ENCODE assay signal across 19 cellular contexts in the genomic region with DNA sequence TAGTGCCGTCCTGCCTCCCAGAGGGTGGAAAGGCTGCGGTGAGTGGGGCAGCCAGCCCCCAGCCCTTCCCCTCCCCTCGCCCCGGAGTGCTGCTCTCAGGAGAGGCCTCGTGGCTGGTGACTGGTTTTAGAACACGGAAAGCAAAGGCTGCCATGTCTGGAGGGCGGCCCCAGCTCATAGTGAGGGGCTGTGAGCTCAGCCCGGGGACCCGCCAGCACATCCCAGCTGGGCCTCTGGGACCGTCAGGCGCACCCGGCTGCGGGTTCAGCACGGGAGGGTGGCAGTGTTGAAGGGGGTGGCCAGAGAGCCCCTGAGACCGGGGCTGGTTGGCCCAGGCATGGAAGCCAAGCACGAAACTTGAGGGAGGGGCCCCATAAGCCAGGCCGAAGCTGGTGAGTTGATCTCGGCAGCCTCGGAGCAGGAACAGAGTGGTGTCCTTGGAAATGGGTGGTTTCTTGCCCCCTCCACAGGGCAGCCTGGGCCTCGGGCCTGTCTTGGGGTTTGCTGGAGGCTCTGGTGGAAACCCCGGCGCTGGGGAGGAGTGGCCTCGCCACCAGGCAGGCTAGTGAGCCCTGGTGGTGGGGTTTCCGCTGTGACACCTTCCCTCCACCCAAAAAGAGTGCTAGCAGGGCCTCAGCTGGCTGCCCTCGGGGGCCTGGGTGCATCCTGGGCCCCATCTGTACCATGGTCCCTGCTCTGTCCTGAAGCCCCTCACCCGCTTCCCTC.
DNase-seq lines count a peak whose midpoint lies in the region; ATAC-seq and TF ChIP-seq lines count a peak whose summit lies in the region.
"Had no signal": no experiment of that assay in that cellular context is flagged by ENCODE, and none has a peak within 500 bp of the region (broad histone marks: within the 10 kb centered on the region; RNA-seq: fewer than 3 reads in every experiment).

No MANE protein-coding gene starts in this region.

- H3K4me3 Mint-ChIP-seq in IgD-negative memory B cell: peak overlapping the region; percentile 38 to 92 (median 86)
- H3K4me3 Mint-ChIP-seq: activated T-cell treated with anti-CD3 and anti-CD28 coated beads, Interleukin-2, amount 50 U/mL, for 24 hours had no signal

- TF ChIP-seq POLR2A in spleen (IDR thresholded peaks at IDR 0.05): no peak

- H3K4me1 ChIP-seq in spleen: peaks cover 25 to 85% (median 62%) of the 10 kb centered on the region in 6 donors

- H3K27ac ChIP-seq in coronary artery: peak overlapping the region; percentile 59 to 95
- peak overlapping the region; percentile 57 to 95 (median 86) for H3K27ac ChIP-seq in spleen
- H3K27ac ChIP-seq: 22Rv1, prostate gland, SJCRH30, suprapubic skin had no signal

- intact Hi-C loops in spleen (cut with DNase I; ENCODE audit: low total_unique reads): loop anchor here (10.0 kb wide), 1 partner anchor 52 kb away; no protein-coding TSS in a partner anchor

- H3K27me3 ChIP-seq in spleen (replicated peaks in 1 of 7): no peaks in the 10 kb centered on the region
- H3K27me3 ChIP-seq: SJCRH30, suprapubic skin had no signal

- TF ChIP-seq CTCF in coronary artery (IDR thresholded peaks at IDR 0.05): no peak
- peak in 2 of 11 experiments; percentile 22 to 24 for TF ChIP-seq CTCF in spleen (IDR thresholded peaks at IDR 0.05 in 8 of 11, conservative IDR thresholded peaks at IDR 0.05 in 3 of 11)

- H3K4me1 Mint-ChIP-seq in IgD-negative memory B cell: peaks cover 26 to 32% (median 27%) of the 10 kb centered on the region in 3 donors

- DNase-seq in activated CD8-positive, alpha-beta memory T cell treated with anti-CD3 and anti-CD28 coated beads for 24 hours: peak; percentile 62
- DNase-seq in activated CD8-positive, alpha-beta memory T cell treated with anti-CD3 and anti-CD28 coated beads, Interleukin-2, amount 50 U/mL, for 48 hours: no peak
- no peak for DNase-seq in coronary artery (ENCODE audit: low spot score)
- DNase-seq in spleen: no peak
- no peak for DNase-seq in SIG-M5 (lab: John Stamatoyannopoulos, UW)
- no peak for DNase-seq in stimulated activated CD4-positive, alpha-beta T cell treated with anti-CD3 and anti-CD28 coated beads, Interleukin-2, amount 100 ng/mL, for 48 hours
- DNase-seq: activated CD4-positive, alpha-beta T cell treated with anti-CD3 and anti-CD28 coated beads for 4 hours; activated T-cell treated with anti-CD3 and anti-CD28 coated beads, Interleukin-2, amount 50 U/mL, for 24 hours; DND-41; effector CD4-positive, alpha-beta T cell; KG1; left ventricle myocardium superior; SJCRH30; T1000 had no signal

- peak overlapping the region; percentile 95 to 98 (median 98) for H3K27ac Mint-ChIP-seq in IgD-negative memory B cell

- peaks cover 0 to 65% (median 12%) of the 10 kb centered on the region in 6 donors for H3K36me3 ChIP-seq in spleen
- H3K36me3 ChIP-seq: SJCRH30 had no signal

- H3K9me3 ChIP-seq in spleen: no peaks in the 10 kb centered on the region
- H3K9me3 ChIP-seq: prostate gland, SJCRH30, suprapubic skin had no signal

- 70 to 84% (median 76%) methylated on average over 12 to 26 of the region's 26 CpGs for WGBS in spleen, 5 donors

- H3K27me3 Mint-ChIP-seq in IgD-negative memory B cell: peaks cover 2% of the 10 kb centered on the region
- H3K27me3 Mint-ChIP-seq: activated T-cell treated with anti-CD3 and anti-CD28 coated beads, Interleukin-2, amount 50 U/mL, for 24 hours had no signal

- peaks cover 3% of the 10 kb centered on the region for H3K36me3 Mint-ChIP-seq in IgD-negative memory B cell

- H3K9me3 Mint-ChIP-seq in IgD-negative memory B cell: no peaks in the 10 kb centered on the region
- H3K9me3 Mint-ChIP-seq: activated T-cell treated with anti-CD3 and anti-CD28 coated beads, Interleukin-2, amount 50 U/mL, for 24 hours had no signal

- peak overlapping the region; percentile 15 for H3K4me3 ChIP-seq in coronary artery
- no peak overlapping the region for H3K4me3 ChIP-seq in spleen
- H3K4me3 ChIP-seq: prostate gland, SJCRH30, suprapubic skin had no signal

- no peak for ATAC-seq in GM18907 (IDR thresholded peaks at IDR 0.05; ENCODE audit: unreplicated experiment)
- ATAC-seq: left ventricle myocardium superior had no signal
